In the genomic region with DNA sequence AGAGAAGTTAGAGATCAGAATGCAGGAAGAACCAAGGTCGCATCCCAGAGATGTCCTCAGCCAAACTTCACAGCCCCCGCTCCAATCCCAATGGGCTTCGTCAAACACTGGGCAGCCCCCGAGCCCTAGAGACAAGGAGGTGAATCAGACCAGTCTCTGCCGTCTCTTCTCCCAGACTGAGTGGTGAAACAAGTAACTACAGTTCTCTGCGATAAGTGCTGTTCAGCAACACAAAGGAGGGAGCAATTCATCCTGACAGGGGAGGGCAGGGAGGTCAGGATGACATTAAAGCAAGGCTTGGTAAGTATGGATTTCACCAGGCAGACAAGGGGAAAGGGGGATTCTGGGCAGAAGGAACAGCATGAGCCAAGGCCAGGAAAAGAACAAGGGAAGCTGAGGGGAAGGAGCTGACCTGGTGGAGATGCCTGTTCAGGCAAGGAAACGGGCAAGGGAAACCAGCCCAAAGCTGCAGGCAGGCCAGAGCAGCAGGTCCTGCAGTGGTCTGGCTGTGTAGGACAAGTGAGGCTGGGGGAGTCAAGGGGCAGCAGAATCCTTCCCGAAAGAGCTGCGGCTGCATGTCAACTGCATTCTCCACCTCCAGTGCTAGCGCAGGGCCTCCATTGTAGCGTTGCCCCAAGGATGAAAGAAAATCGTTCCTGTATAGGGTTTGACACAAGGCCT, we compare ENCODE assay signal across 17 cellular contexts. TPM values are rescaled to one million over a fixed set of nuclear protein-coding genes. Genes with fewer than 3 reads are reported as not detected.
A peak's percentile ranks its signal among the peaks of the same experiment; 100 is the strongest.
DNase-seq lines count a peak whose midpoint lies in the region; ATAC-seq, FAIRE-seq and TF ChIP-seq lines count a peak whose summit lies in the region.
"Had no signal": no experiment of that assay in that cellular context is flagged by ENCODE, and none has a peak within 500 bp of the region (broad histone marks: within the 10 kb centered on the region; RNA-seq: fewer than 3 reads in every experiment).

No MANE protein-coding gene starts in this region.

- no peak overlapping the region for H4K5ac ChIP-seq in H1 (ENCODE audit: insufficient read length, low read depth, low read length)

- H3K27ac ChIP-seq in cardiac muscle cell = no peak overlapping the region
- no peak overlapping the region for H3K27ac ChIP-seq in H1 (ENCODE audit: low read depth, low read length)
- H3K27ac ChIP-seq: C4-2B, PC-9 had no signal

- H3K18ac ChIP-seq in H1 (ENCODE audit: extremely low read depth, low read length) = peak overlapping the region; percentile 9; the same call in 1 of the 2 replicates

- H2BK15ac ChIP-seq in H1 (ENCODE audit: low read length) = peak overlapping the region; percentile 89

- no peak overlapping the region for H2BK20ac ChIP-seq in H1 (ENCODE audit: low read length)

- 86% methylated on average over 12 of the region's 12 CpGs; no CpG with 5 or more reads in 1 of the 2 experiments for WGBS in H1 (ENCODE audit: extremely low coverage in 1 of 2, insufficient coverage in 1 of 2, insufficient read length in 1 of 2, insufficient replicate concordance in 2 of 2, low coverage in 1 of 2, low lambda C conversion rate in 2 of 2, missing lambda C conversion rate in 1 of 2), 2 experiments

- H2BK12ac ChIP-seq in H1 (ENCODE audit: low read depth, low read length) = peak overlapping the region; percentile 40; the same call in 1 of the 2 replicates

- H2AFZ ChIP-seq in H1 (ENCODE audit: low read length) = peak overlapping the region; percentile 62; the same call in 1 of the 2 replicates
- H2AFZ ChIP-seq: PC-9 had no signal

- H3K4me2 ChIP-seq in H1 (ENCODE audit: insufficient read depth in 1 of 2, low read depth in 2 of 2, low read length in 2 of 2) = peak overlapping the region in 1 of 2 experiments; percentile 48; a peak in 1 of 4 replicates
- H3K4me2 ChIP-seq: PC-9 had no signal

- H3K14ac ChIP-seq in H1 (ENCODE audit: insufficient read length) = no peak overlapping the region

- FAIRE-seq in H1 (lab: Jason Lieb, UNC) = peak; percentile 7
- FAIRE-seq: A204.1, HTR-8/SVneo had no signal

- no peaks in the 10 kb centered on the region for H3K23me2 ChIP-seq in H1 (ENCODE audit: low read depth, low read length)

- DNase-seq in cardiac muscle cell (ENCODE audit: low read depth in 1 of 2, low spot score in 1 of 2) (peak; percentile 18 to 56), left cardiac atrium (no peak), H1 (ENCODE audit: low read depth in 1 of 2, low spot score in 2 of 2) (no peak), nephron progenitor cell (peak; percentile 12), cerebellar nuclear complex (lab: John Stamatoyannopoulos, UW) (no peak)
- no peak for DNase-seq in T-helper 2 cell treated with Interferon-gamma antibody and Interleukin-4, amounts not matched to agents 5 μg/mL and 100 μg/mL, for 36 hours (ENCODE audit: low spot score)
- DNase-seq: COR-L47, DMS153, NCI-H1436 treated with DMSO at 0.1 percent for 48 hours, NCI-H2081, NCI-H345, PC-9 had no signal

- no peak overlapping the region for H2BK120ac ChIP-seq in H1 (replicated peaks; ENCODE audit: low read depth, low read length)

- intact Hi-C loops in left cardiac atrium (cut with DNase I) = no loop called here

- H3K4me1 ChIP-seq in cardiac muscle cell (ENCODE audit: low read depth) (peaks cover 26% of the 10 kb centered on the region), H1 (replicated peaks in 1 of 4; ENCODE audit: control insufficient read depth in 3 of 4, insufficient read depth in 4 of 4, low read length in 3 of 4) (peaks cover 0 to 7% (median 4%) of the 10 kb centered on the region in 4 experiments; a peak in 6 of 7 replicates)

- H3K9me3 Mint-ChIP-seq in nephron progenitor cell = no peaks in the 10 kb centered on the region
- no peaks in the 10 kb centered on the region for H3K9me3 Mint-ChIP-seq in T-helper 2 cell treated with Interferon-gamma antibody and Interleukin-4, amounts not matched to agents 5 μg/mL and 100 μg/mL, for 36 hours

- H3K9me3 ChIP-seq in cardiac muscle cell (ENCODE audit: low read depth) (no peaks in the 10 kb centered on the region), H1 (ENCODE audit: insufficient read depth in 2 of 2, low read depth in 1 of 2, low read length in 1 of 2) (no peaks in the 10 kb centered on the region)

- H3K4me3 ChIP-seq in cardiac muscle cell = no peak overlapping the region
- no peak overlapping the region for H3K4me3 ChIP-seq in H1 (ENCODE audit: extremely low read depth in 1 of 4, insufficient read depth in 2 of 4, low read depth in 3 of 4, low read length in 4 of 4)
- H3K4me3 ChIP-seq: PC-9 had no signal

- no peak overlapping the region for H4K91ac ChIP-seq in H1 (replicated peaks; ENCODE audit: insufficient read length, low read length)

- no peak overlapping the region; a peak in 1 of 7 replicates for H3K9ac ChIP-seq in H1 (replicated peaks in 1 of 4; ENCODE audit: extremely low read depth in 1 of 4, low read depth in 3 of 4, low read length in 3 of 4)

- H3K27me3 Mint-ChIP-seq in nephron progenitor cell (ENCODE audit: low read depth, poor library complexity) = peaks cover 32% of the 10 kb centered on the region
- H3K27me3 Mint-ChIP-seq in T-helper 2 cell treated with Interferon-gamma antibody and Interleukin-4, amounts not matched to agents 5 μg/mL and 100 μg/mL, for 36 hours (ENCODE audit: low read depth) = peaks cover 7% of the 10 kb centered on the region

- H3K4me1 Mint-ChIP-seq in nephron progenitor cell = peaks cover 42% of the 10 kb centered on the region
- no peaks in the 10 kb centered on the region for H3K4me1 Mint-ChIP-seq in T-helper 2 cell treated with Interferon-gamma antibody and Interleukin-4, amounts not matched to agents 5 μg/mL and 100 μg/mL, for 36 hours (ENCODE audit: low read depth)

- H4K8ac ChIP-seq in H1 (ENCODE audit: extremely low read depth, insufficient read depth, low read length) = no peak overlapping the region

- TF ChIP-seq CTCF in cardiac muscle cell (IDR thresholded peaks at IDR 0.05; ENCODE audit: low read depth, low read length) = no peak
- no peak for TF ChIP-seq CTCF in H1 (IDR thresholded peaks at IDR 0.05; ENCODE audit: control extremely low read depth in 1 of 3, insufficient read depth in 1 of 3, low read depth in 1 of 3, low read length in 3 of 3)
- TF ChIP-seq CTCF in nephron progenitor cell (IDR thresholded peaks at IDR 0.05) = no peak

- H2BK5ac ChIP-seq in H1 (ENCODE audit: low read depth, low read length) = peak overlapping the region; percentile 77; the same call in 1 of the 2 replicates

- no peaks in the 10 kb centered on the region for H3K36me3 Mint-ChIP-seq in nephron progenitor cell (ENCODE audit: low read depth)
- no peaks in the 10 kb centered on the region for H3K36me3 Mint-ChIP-seq in T-helper 2 cell treated with Interferon-gamma antibody and Interleukin-4, amounts not matched to agents 5 μg/mL and 100 μg/mL, for 36 hours (ENCODE audit: low read depth)

- H3K79me2 ChIP-seq in H1 (ENCODE audit: control insufficient read depth in 1 of 2, insufficient read depth in 2 of 2, low read length in 2 of 2) = no peaks in the 10 kb centered on the region

- no peak overlapping the region for H3K27ac Mint-ChIP-seq in nephron progenitor cell
- no peak overlapping the region for H3K27ac Mint-ChIP-seq in T-helper 2 cell treated with Interferon-gamma antibody and Interleukin-4, amounts not matched to agents 5 μg/mL and 100 μg/mL, for 36 hours

- H4K20me1 ChIP-seq in H1 (replicated peaks in 1 of 2; ENCODE audit: control insufficient read depth in 1 of 2, insufficient read depth in 2 of 2, low read length in 2 of 2) = no peaks in the 10 kb centered on the region

- no peak for TF ChIP-seq RAD21 in H1 (IDR thresholded peaks at IDR 0.05 in 1 of 2, conservative IDR thresholded peaks at IDR 0.05 in 1 of 2; ENCODE audit: low read depth in 2 of 2, low read length in 2 of 2)

- POLR2A ChIA-PET in H1 (lab: Charles Lee; ENCODE audit: partially characterized antibody) = interaction anchor here (0.6 to 1.6 kb wide), 2 partner anchors 9 to 263 kb away, joined by 3 read pairs; no protein-coding TSS in a partner anchor

- H3K79me1 ChIP-seq in H1 (ENCODE audit: low read depth, low read length) = no peaks in the 10 kb centered on the region

- ATAC-seq in left cardiac atrium (no peak), GM21576 (IDR thresholded peaks at IDR 0.05; ENCODE audit: unreplicated experiment) (no peak), GM21367 (IDR thresholded peaks at IDR 0.05; ENCODE audit: unreplicated experiment) (no peak)

- H3K36me3 ChIP-seq in cardiac muscle cell (no peaks in the 10 kb centered on the region), H1 (ENCODE audit: control insufficient read depth in 2 of 4, insufficient read depth in 4 of 4, low read length in 3 of 4) (no peaks in the 10 kb centered on the region)

- TF ChIP-seq POLR2A in H1 (IDR thresholded peaks at IDR 0.05; ENCODE audit: control extremely low read depth in 1 of 2, low read depth in 2 of 2, low read length in 2 of 2) = no peak

- CTCF ChIA-PET in H1 (lab: Charles Lee; ENCODE audit: partially characterized antibody) = interaction anchor here (1.8 to 5.9 kb wide), 3 partner anchors 10 to 203 kb away, joined by 5 to 35 read pairs (median 5); no protein-coding TSS in a partner anchor

- H3K56ac ChIP-seq in H1 (replicated peaks; ENCODE audit: insufficient read length, low read depth, low read length) = no peak overlapping the region

- no peak overlapping the region for H2AK5ac ChIP-seq in H1 (ENCODE audit: low read depth, low read length)

- no peak overlapping the region for H3K23ac ChIP-seq in H1 (ENCODE audit: insufficient read length)

- no peaks in the 10 kb centered on the region for H3K27me3 ChIP-seq in cardiac muscle cell
- peaks cover 0 to 2% (median 0%) of the 10 kb centered on the region in 4 experiments; a peak in 3 of 7 replicates for H3K27me3 ChIP-seq in H1 (replicated peaks in 1 of 4; ENCODE audit: control insufficient read depth in 3 of 4, extremely low read depth in 1 of 4, insufficient read depth in 3 of 4, low read length in 3 of 4)

- H3K4ac ChIP-seq in H1 (replicated peaks; ENCODE audit: insufficient read length, low read depth, low read length) = no peak overlapping the region

- no peak overlapping the region for H3K4me3 Mint-ChIP-seq in nephron progenitor cell
- H3K4me3 Mint-ChIP-seq in T-helper 2 cell treated with Interferon-gamma antibody and Interleukin-4, amounts not matched to agents 5 μg/mL and 100 μg/mL, for 36 hours = no peak overlapping the region

- no peak for TF ChIP-seq EP300 in H1 (IDR thresholded peaks at IDR 0.05; ENCODE audit: borderline replicate concordance in 1 of 2, low read depth in 2 of 2, low read length in 2 of 2)

RNA-seq across cellular contexts. Expression of gene ERI3, which starts 13.6 kb away (rescaled TPM):
- total RNA-seq in cardiac muscle cell (92.1 and 111 TPM in 2 replicates), left cardiac atrium (10 to 100 TPM; 37.8 to 45.0 TPM)
- polyA plus RNA-seq in cardiac muscle cell (151 and 152 TPM in 2 replicates), H1 (2011; rRNA removed) (199 and 221 TPM in 2 replicates)
- total RNA-seq in H1 (2021; fragmentation: NEBNext Ultra II Directional; extraction: Animal tissue kit (Norgen Biotek cat#: 25700)) = 81.1 and 85.7 TPM in 2 replicates
- 121 TPM for polyA plus RNA-seq in H1 (2011; cell fraction: cytosol; rRNA removed)
- polyA plus RNA-seq in H1 (2011; cell fraction: nucleus; rRNA removed) = 108 TPM
- 68.3 to 112 TPM (median 99.9 TPM) in 4 replicates for polyA plus RNA-seq in H1 (2012, experiment 1 of 2)
- polyA plus RNA-seq in H1 (2012, experiment 2 of 2) = 126 TPM
- 54.4 TPM for polyA plus RNA-seq in H1 (2013, experiment 1 of 2)
- polyA plus RNA-seq in H1 (2013, experiment 2 of 2) = 55.8 TPM
- 69.3 and 79.6 TPM in 2 replicates for polyA minus RNA-seq in H1 (2011; rRNA and poly(A)+ RNA removed)
- 70.6 TPM for polyA minus RNA-seq in H1 (2011; cell fraction: cytosol; rRNA and poly(A)+ RNA removed)
- 49.2 TPM for polyA minus RNA-seq in H1 (2011; cell fraction: nucleus; rRNA and poly(A)+ RNA removed)

RNA-seq across cellular contexts. Expression of gene RNF220, which starts 36.4 kb away (rescaled TPM):
- total RNA-seq in cardiac muscle cell = 103 and 142 TPM in 2 replicates
- polyA plus RNA-seq in cardiac muscle cell = 57.6 and 72.3 TPM in 2 replicates
- total RNA-seq in left cardiac atrium = 10 to 100 TPM; 67.4 to 68.9 TPM
- total RNA-seq in H1 (2021; fragmentation: NEBNext Ultra II Directional; extraction: Animal tissue kit (Norgen Biotek cat#: 25700)) = 123 and 127 TPM in 2 replicates
- polyA plus RNA-seq in H1 (2011; rRNA removed) = 160 and 165 TPM in 2 replicates
- polyA plus RNA-seq in H1 (2011; cell fraction: cytosol; rRNA removed) = 144 TPM
- 173 TPM for polyA plus RNA-seq in H1 (2011; cell fraction: nucleus; rRNA removed)
- 101 to 164 TPM (median 152 TPM) in 4 replicates for polyA plus RNA-seq in H1 (2012, experiment 1 of 2)
- polyA plus RNA-seq in H1 (2012, experiment 2 of 2) = 105 TPM
- 93.4 TPM for polyA plus RNA-seq in H1 (2013, experiment 1 of 2)
- 89.5 TPM for polyA plus RNA-seq in H1 (2013, experiment 2 of 2)
- polyA minus RNA-seq in H1 (2011; rRNA and poly(A)+ RNA removed) = 86.4 and 97.4 TPM in 2 replicates
- polyA minus RNA-seq in H1 (2011; cell fraction: cytosol; rRNA and poly(A)+ RNA removed) = 44.8 TPM
- polyA minus RNA-seq in H1 (2011; cell fraction: nucleus; rRNA and poly(A)+ RNA removed) = 86.8 TPM

Comparison
In these comparisons a context has a peak if more than half of its experiments do, and no peak if none do; other contexts are left out.
1. DNase-seq: peak in cardiac muscle cell (2 of 2) and nephron progenitor cell (single experiment); none in left cardiac atrium (single experiment), H1 (0 of 2), T-helper 2 cell treated with Interferon-gamma antibody and Interleukin-4, amounts not matched to agents 5 μg/mL and 100 μg/mL, for 36 hours (single experiment) and cerebellar nuclear complex (0 of 2).